Comparison of ENCODE assay signal across 6 cellular contexts in genomic region chr6:158881276-158881675, GRCh38.
DNase-seq lines count a peak whose midpoint lies in the region; ATAC-seq, FAIRE-seq and TF ChIP-seq lines count a peak whose summit lies in the region.
"Not testable (repeated sequence)": the region's sequence is repeated elsewhere in the genome, so short reads cannot be mapped to it uniquely, and the experiment has no call there.

No MANE protein-coding gene starts in this region.

- H3F3A ChIP-seq in smooth muscle cell (ENCODE audit: low read depth), result not testable (repeated sequence)

- not testable (repeated sequence) for H2BK5ac ChIP-seq in trophoblast cell (ENCODE audit: low read depth, low read length, poor library complexity)

- not testable (repeated sequence) for BruUV-seq in K562 (replicated peaks; lab: Mats Ljungman, UMichigan)

- H2AK5ac ChIP-seq in trophoblast cell (ENCODE audit: low read length), result not testable (repeated sequence)

- not testable (repeated sequence) for H3K79me2 ChIP-seq in K562 (ENCODE audit: control insufficient read depth, insufficient read depth, low read length); trophoblast cell (ENCODE audit: control insufficient read depth, insufficient read depth, low read length, poor library complexity); smooth muscle cell (ENCODE audit: low read depth)

- H3K27me3 ChIP-seq in K562 (ENCODE audit: control insufficient read depth in 2 of 2, insufficient read depth in 2 of 2, low read length in 2 of 2); trophoblast cell (ENCODE audit: insufficient read depth, low read length); smooth muscle cell (ENCODE audit: low read depth): not testable (repeated sequence)

- H4K91ac ChIP-seq in trophoblast cell (ENCODE audit: low read depth, low read length), result peak overlapping the region; percentile 50

- TF ChIP-seq CTCF in AG10803 (conservative IDR thresholded peaks at IDR 0.05; ENCODE audit: low read length); K562 (IDR thresholded peaks at IDR 0.05 in 2 of 3, conservative IDR thresholded peaks at IDR 0.05 in 1 of 3; ENCODE audit: insufficient read depth in 2 of 3, low read depth in 1 of 3, low read length in 3 of 3); smooth muscle cell (IDR thresholded peaks at IDR 0.05; ENCODE audit: borderline replicate concordance, insufficient read depth, poor library complexity, severe bottlenecking): not testable (repeated sequence)

- 0% methylated on average over 1 of the region's 1 CpG for WGBS in K562 (ENCODE audit: insufficient coverage, low coverage, missing lambda C conversion rate)
- no CpG with 5 or more reads among the region's 1 CpG for WGBS in trophoblast cell (ENCODE audit: extremely low coverage, insufficient coverage, insufficient read length)
- WGBS in smooth muscle cell (ENCODE audit: low lambda C conversion rate), result 0% methylated on average over 1 of the region's 1 CpG

- not testable (repeated sequence) for TF ChIP-seq EP300 in K562 (IDR thresholded peaks at IDR 0.05; ENCODE audit: low read length)

- POLR2A ChIA-PET in K562 (lab: Yijun Ruan, JAX), result not testable (repeated sequence)

- peaks cover 12% of the 10 kb centered on the region for H3K79me1 ChIP-seq in trophoblast cell (ENCODE audit: low read length)

- H3K18ac ChIP-seq in trophoblast cell (ENCODE audit: low read length), result not testable (repeated sequence)

- TF ChIP-seq POLR2A in K562 (conservative IDR thresholded peaks at IDR 0.05), result not testable (repeated sequence)

- not testable (repeated sequence) for H4K20me1 ChIP-seq in K562 (replicated peaks; ENCODE audit: control insufficient read depth, insufficient read depth, low read length); smooth muscle cell (ENCODE audit: low read depth)

- H3K9ac ChIP-seq in K562 (ENCODE audit: insufficient read depth in 1 of 2, low read depth in 2 of 2, low read length in 2 of 2); trophoblast cell (ENCODE audit: low read length); smooth muscle cell (ENCODE audit: low read depth): not testable (repeated sequence)

- DNase-seq in AG10803 (ENCODE audit: low read depth) (peak; percentile 35), myocyte (ENCODE audit: low read depth) (peak; percentile 41), trophoblast cell (peak in 1 of 2 donors; percentile 36)
- DNase-seq in activated CD8-positive, alpha-beta memory T cell treated with anti-CD3 and anti-CD28 coated beads for 24 hours, result peak; percentile 19
- DNase-seq in K562 (ENCODE audit: extremely low read depth in 1 of 4, low spot score in 3 of 4); smooth muscle cell (lab: John Stamatoyannopoulos, UW; ENCODE audit: unreplicated experiment): not testable (repeated sequence)

- not testable (repeated sequence) for H3K36me3 ChIP-seq in K562 (ENCODE audit: control insufficient read depth, insufficient read depth, low read length); trophoblast cell (ENCODE audit: control insufficient read depth in 1 of 2, insufficient read depth in 2 of 2, low read length in 2 of 2); smooth muscle cell (ENCODE audit: low read depth)

- H3K4me3 ChIP-seq in AG10803 (ENCODE audit: low read length); K562; trophoblast cell (ENCODE audit: low read depth, low read length); smooth muscle cell: not testable (repeated sequence)

- H3K27ac ChIP-seq in K562 (ENCODE audit: extremely low read depth, low read depth, low read length), result not testable (repeated sequence)
- H3K27ac ChIP-seq in trophoblast cell (ENCODE audit: low read depth, low read length) (peak overlapping the region; percentile 70), smooth muscle cell (ENCODE audit: low read depth) (peak overlapping the region; percentile 56)

- not testable (repeated sequence) for H3K4ac ChIP-seq in trophoblast cell (ENCODE audit: low read depth, low read length)

- intact Hi-C loops in K562 (cut with micrococcal nuclease), result not testable (repeated sequence)

- H4K8ac ChIP-seq in trophoblast cell (ENCODE audit: low read depth, low read length), result not testable (repeated sequence)

- not testable (repeated sequence) for H3K23ac ChIP-seq in trophoblast cell (ENCODE audit: low read length)

- peak overlapping the region; percentile 63 for H2AFZ ChIP-seq in K562 (ENCODE audit: low read depth, low read length)
- not testable (repeated sequence) for H2AFZ ChIP-seq in trophoblast cell (ENCODE audit: insufficient read depth, low read length, poor library complexity); smooth muscle cell (ENCODE audit: low read depth)

- in situ Hi-C loops in K562 (cut with MboI), result not testable (repeated sequence)

- peak overlapping the region; percentile 21 for H2BK12ac ChIP-seq in trophoblast cell (ENCODE audit: low read length)

- not testable (repeated sequence) for H3K14ac ChIP-seq in trophoblast cell (ENCODE audit: low read length)

- H3K9me1 ChIP-seq in K562 (ENCODE audit: control insufficient read depth, insufficient read depth, low read length), result not testable (repeated sequence)

- H3K9me3 ChIP-seq in K562 (replicated peaks; ENCODE audit: control insufficient read depth, insufficient read depth, low read depth, low read length); trophoblast cell (ENCODE audit: insufficient read depth, low read depth, low read length); smooth muscle cell (replicated peaks; ENCODE audit: low read depth): not testable (repeated sequence)

- not testable (repeated sequence) for ATAC-seq in K562

- peak overlapping the region; percentile 75 for H3K4me2 ChIP-seq in K562 (ENCODE audit: insufficient read depth, low read length)
- H3K4me2 ChIP-seq in trophoblast cell (ENCODE audit: low read length), result not testable (repeated sequence)
- peak overlapping the region; percentile 22 for H3K4me2 ChIP-seq in smooth muscle cell

- H4K12ac ChIP-seq in trophoblast cell (ENCODE audit: low read depth, low read length), result not testable (repeated sequence)

- not testable (repeated sequence) for FAIRE-seq in K562 (lab: Jason Lieb, UNC)

- H3K4me1 ChIP-seq in K562 (replicated peaks in 1 of 2; ENCODE audit: control insufficient read depth in 2 of 2, insufficient read depth in 2 of 2, low read length in 2 of 2) (peaks cover 5 to 22% of the 10 kb centered on the region in 2 experiments; a peak in 4 of 5 replicates), trophoblast cell (ENCODE audit: control insufficient read depth in 1 of 2, insufficient read depth in 2 of 2, low read length in 2 of 2) (peaks cover 0 to 17% of the 10 kb centered on the region in 2 experiments)
- H3K4me1 ChIP-seq in smooth muscle cell (ENCODE audit: low read depth), result not testable (repeated sequence)

- not testable (repeated sequence) for TF ChIP-seq RAD21 in K562 (CRISPR knock-in tag; conservative IDR thresholded peaks at IDR 0.05 in 1 of 2, IDR thresholded peaks at IDR 0.05 in 1 of 2)

- peak overlapping the region; percentile 56 for H2BK120ac ChIP-seq in trophoblast cell (ENCODE audit: insufficient read depth, low read length, poor library complexity)

- CTCF ChIA-PET in K562 (lab: Yijun Ruan, JAX; ENCODE audit: low intra/inter-chr PET ratio), result not testable (repeated sequence)

TF ChIP-seq in K562, 482 proteins besides CTCF, POLR2A, EP300 and RAD21:
- TF ChIP-seq, protein P1, sequence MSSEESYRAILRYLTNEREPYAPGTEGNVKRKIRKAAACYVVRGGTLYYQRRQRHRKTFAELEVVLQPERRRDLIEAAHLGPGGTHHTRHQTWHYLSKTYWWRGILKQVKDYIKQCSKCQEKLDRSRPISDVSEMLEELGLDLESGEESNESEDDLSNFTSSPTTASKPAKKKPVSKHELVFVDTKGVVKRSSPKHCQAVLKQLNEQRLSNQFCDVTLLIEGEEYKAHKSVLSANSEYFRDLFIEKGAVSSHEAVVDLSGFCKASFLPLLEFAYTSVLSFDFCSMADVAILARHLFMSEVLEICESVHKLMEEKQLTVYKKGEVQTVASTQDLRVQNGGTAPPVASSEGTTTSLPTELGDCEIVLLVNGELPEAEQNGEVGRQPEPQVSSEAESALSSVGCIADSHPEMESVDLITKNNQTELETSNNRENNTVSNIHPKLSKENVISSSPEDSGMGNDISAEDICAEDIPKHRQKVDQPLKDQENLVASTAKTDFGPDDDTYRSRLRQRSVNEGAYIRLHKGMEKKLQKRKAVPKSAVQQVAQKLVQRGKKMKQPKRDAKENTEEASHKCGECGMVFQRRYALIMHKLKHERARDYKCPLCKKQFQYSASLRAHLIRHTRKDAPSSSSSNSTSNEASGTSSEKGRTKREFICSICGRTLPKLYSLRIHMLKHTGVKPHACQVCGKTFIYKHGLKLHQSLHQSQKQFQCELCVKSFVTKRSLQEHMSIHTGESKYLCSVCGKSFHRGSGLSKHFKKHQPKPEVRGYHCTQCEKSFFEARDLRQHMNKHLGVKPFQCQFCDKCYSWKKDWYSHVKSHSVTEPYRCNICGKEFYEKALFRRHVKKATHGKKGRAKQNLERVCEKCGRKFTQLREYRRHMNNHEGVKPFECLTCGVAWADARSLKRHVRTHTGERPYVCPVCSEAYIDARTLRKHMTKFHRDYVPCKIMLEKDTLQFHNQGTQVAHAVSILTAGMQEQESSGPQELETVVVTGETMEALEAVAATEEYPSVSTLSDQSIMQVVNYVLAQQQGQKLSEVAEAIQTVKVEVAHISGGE (CRISPR knock-in tag; IDR thresholded peaks at IDR 0.05), result 0 out of 6 replicates have a peak, but pooled peaks of 1 of the 3 experiments have one; percentile 1
- 0 out of 4 replicates have a peak, but pooled peaks of 1 of the 2 experiments have one; percentile 9 for TF ChIP-seq KDM1A (IDR thresholded peaks at IDR 0.05)
